In genomic region chr11:1228183-1228821, GRCh38 we compare ENCODE assay signal across 26 cellular contexts. TPM values are rescaled to one million over a fixed set of nuclear protein-coding genes. Genes with fewer than 3 reads are reported as not detected.
DNase-seq lines count a peak whose midpoint lies in the region; ATAC-seq and TF ChIP-seq lines count a peak whose summit lies in the region.
"Had no signal": no experiment of that assay in that cellular context is flagged by ENCODE, and none has a peak within 500 bp of the region (broad histone marks: within the 10 kb centered on the region; RNA-seq: fewer than 3 reads in every experiment).

No MANE protein-coding gene starts in this region.

- H3K27ac Mint-ChIP-seq in CD14-positive monocyte (no peak overlapping the region), H9 (no peak overlapping the region)
- H3K27ac Mint-ChIP-seq: activated CD4-positive, alpha-beta T cell treated with anti-CD3 and anti-CD28 coated beads, Interleukin-2, amount 10 ng/mL, durations not matched to agents 7 days and 5 days; activated naive CD4-positive, alpha-beta T cell treated with anti-CD3 and anti-CD28 coated beads, Interleukin-2, amount 50 U/mL, for 24 hours; CD4-positive, alpha-beta T cell; memory B cell; naive B cell; stimulated activated naive CD8-positive, alpha-beta T cell treated with anti-CD3 and anti-CD28 coated beads, Interleukin-15, amount 100 ng/mL, for 72 hours; T-helper 2 cell treated with Interferon-gamma antibody and Interleukin-4, amounts not matched to agents 5 μg/mL and 100 μg/mL, for 36 hours had no signal

- no peak overlapping the region for H3K4me3 ChIP-seq in osteoblast (ENCODE audit: insufficient read depth, low read length)
- no peak overlapping the region for H3K4me3 ChIP-seq in gastrocnemius medialis
- H3K4me3 ChIP-seq: GM23248, ovary, SK-N-MC, tibial nerve had no signal

- DNase-seq in CD14-positive monocyte (ENCODE audit: low spot score) (peak; percentile 45), H9 (peak; percentile 30), left cardiac atrium (peak; percentile 17), osteoblast (ENCODE audit: insufficient read length, low spot score, missing footprints) (peak; percentile 88), COR-L47 (lab: John Stamatoyannopoulos, UW) (no peak), gastrocnemius medialis (no peak)
- DNase-seq: activated CD4-positive, alpha-beta T cell treated with anti-CD3 and anti-CD28 coated beads, Interleukin-2, amount 10 ng/mL, durations not matched to agents 7 days and 5 days; activated T-cell treated with anti-CD3 and anti-CD28 coated beads, Interleukin-2, amount 50 U/mL, for 48 hours; GM23248; naive B cell; NCI-H1105; NCI-H2029; NCI-H2227 treated with DMSO at 0.1 percent for 48 hours; NCI-H69; stimulated activated naive CD8-positive, alpha-beta T cell treated with anti-CD3 and anti-CD28 coated beads, Interleukin-15, amount 100 ng/mL, for 72 hours had no signal

- no peak overlapping the region for H2BK12ac ChIP-seq in H9 (ENCODE audit: insufficient read length, low read depth, low read length)

- no peaks in the 10 kb centered on the region for H3K23me2 ChIP-seq in H9 (ENCODE audit: insufficient read length, low read depth, low read length, poor library complexity, severe bottlenecking)

- peaks cover 0 to 9% (median 5%) of the 10 kb centered on the region in 3 donors for H3K27me3 Mint-ChIP-seq in CD14-positive monocyte (ENCODE audit: low read depth in 3 of 3)
- H3K27me3 Mint-ChIP-seq in H9 (ENCODE audit: low read depth), result no peaks in the 10 kb centered on the region; the same call in 1 of the 2 replicates
- H3K27me3 Mint-ChIP-seq: activated CD4-positive, alpha-beta T cell treated with anti-CD3 and anti-CD28 coated beads, Interleukin-2, amount 10 ng/mL, durations not matched to agents 7 days and 5 days; CD4-positive, alpha-beta T cell; naive B cell had no signal

- H2AK5ac ChIP-seq in H9 (ENCODE audit: insufficient read length, low read length), result no peak overlapping the region

- intact Hi-C loops in CD14-positive monocyte (cut with micrococcal nuclease) (no loop called here), left cardiac atrium (cut with DNase I) (no loop called here), gastrocnemius medialis (cut with DNase I; ENCODE audit: low total_unique reads) (no loop called here)

- H2AFZ ChIP-seq in H9 (ENCODE audit: low read length) (no peak overlapping the region), osteoblast (ENCODE audit: low read length) (no peak overlapping the region)
- H2AFZ ChIP-seq: GM23248 had no signal

- no peak overlapping the region for H2BK5ac ChIP-seq in H9 (ENCODE audit: insufficient read length, low read length)

- H4K8ac ChIP-seq in H9 (replicated peaks; ENCODE audit: insufficient read length, low read depth, low read length), result no peak overlapping the region

- TF ChIP-seq POLR2A in gastrocnemius medialis (IDR thresholded peaks at IDR 0.05), result no peak

- no peaks in the 10 kb centered on the region for H3K79me1 ChIP-seq in H9 (ENCODE audit: insufficient read depth, low read depth, low read length, poor library complexity, severe bottlenecking)

- no peaks in the 10 kb centered on the region for H3K27me3 ChIP-seq in H9 (ENCODE audit: insufficient read depth, low read length)
- no peaks in the 10 kb centered on the region for H3K27me3 ChIP-seq in osteoblast (ENCODE audit: insufficient read depth, low read length)
- peaks cover 9 to 34% (median 30%) of the 10 kb centered on the region in 3 donors for H3K27me3 ChIP-seq in gastrocnemius medialis

- H3K56ac ChIP-seq in H9 (ENCODE audit: insufficient read length, low read depth, low read length), result no peak overlapping the region

- H3K27ac ChIP-seq in H9 (ENCODE audit: insufficient read length, low read depth, low read length), result no peak overlapping the region
- no peak overlapping the region for H3K27ac ChIP-seq in osteoblast (ENCODE audit: low read depth, low read length)
- no peak overlapping the region for H3K27ac ChIP-seq in gastrocnemius medialis
- H3K27ac ChIP-seq: GM23248, ovary, SK-N-MC, tibial nerve had no signal

- no peak overlapping the region for H2BK20ac ChIP-seq in H9 (ENCODE audit: low read depth, low read length, poor library complexity, severe bottlenecking)

- H3K9me3 ChIP-seq in H9 (ENCODE audit: control insufficient read depth, low read depth, low read length) (no peaks in the 10 kb centered on the region), osteoblast (ENCODE audit: low read depth, low read length) (no peaks in the 10 kb centered on the region), gastrocnemius medialis (no peaks in the 10 kb centered on the region)
- H3K9me3 ChIP-seq: ovary, tibial nerve had no signal

- H3K4me3 Mint-ChIP-seq in CD14-positive monocyte, result no peak overlapping the region
- no peak overlapping the region for H3K4me3 Mint-ChIP-seq in H9
- H3K4me3 Mint-ChIP-seq: activated CD4-positive, alpha-beta T cell treated with anti-CD3 and anti-CD28 coated beads, Interleukin-2, amount 10 ng/mL, durations not matched to agents 7 days and 5 days; activated naive CD4-positive, alpha-beta T cell treated with anti-CD3 and anti-CD28 coated beads, Interleukin-2, amount 50 U/mL, for 24 hours; CD4-positive, alpha-beta T cell; memory B cell; naive B cell; stimulated activated naive CD8-positive, alpha-beta T cell treated with anti-CD3 and anti-CD28 coated beads, Interleukin-15, amount 100 ng/mL, for 72 hours; T-helper 2 cell treated with Interferon-gamma antibody and Interleukin-4, amounts not matched to agents 5 μg/mL and 100 μg/mL, for 36 hours had no signal

- in situ Hi-C loops in gastrocnemius medialis (cut with MboI; ENCODE audit: low sequenced_read_pairs in 4 of 4), result no loop called here

- H3K4me2 ChIP-seq in H9 (ENCODE audit: insufficient read depth, insufficient read length, low read length) (no peak overlapping the region), osteoblast (ENCODE audit: insufficient read depth, low read length) (no peak overlapping the region)

- H3K4me1 Mint-ChIP-seq in CD14-positive monocyte (no peaks in the 10 kb centered on the region), H9 (peaks cover 3 to 8% of the 10 kb centered on the region in 2 experiments; a peak in 2 of 4 replicates)
- H3K4me1 Mint-ChIP-seq: activated CD4-positive, alpha-beta T cell treated with anti-CD3 and anti-CD28 coated beads, Interleukin-2, amount 10 ng/mL, durations not matched to agents 7 days and 5 days; activated naive CD4-positive, alpha-beta T cell treated with anti-CD3 and anti-CD28 coated beads, Interleukin-2, amount 50 U/mL, for 24 hours; memory B cell; naive B cell; stimulated activated naive CD8-positive, alpha-beta T cell treated with anti-CD3 and anti-CD28 coated beads, Interleukin-15, amount 100 ng/mL, for 72 hours had no signal

- no peak overlapping the region; the same call in 1 of the 2 replicates for H3K14ac ChIP-seq in H9 (ENCODE audit: insufficient read depth, low read length)

- H3K4ac ChIP-seq in H9 (ENCODE audit: low read depth, low read length), result no peak overlapping the region

- H3K4me1 ChIP-seq in H9 (ENCODE audit: insufficient read depth, low read length) (no peaks in the 10 kb centered on the region; the same call in 1 of the 2 replicates), osteoblast (ENCODE audit: insufficient read depth, low read length) (no peaks in the 10 kb centered on the region), gastrocnemius medialis (no peaks in the 10 kb centered on the region)

- H3K18ac ChIP-seq in H9 (ENCODE audit: insufficient read length, low read depth, low read length), result no peak overlapping the region

- H4K5ac ChIP-seq in H9 (ENCODE audit: insufficient read length, low read depth, low read length), result no peak overlapping the region

- H3K36me3 ChIP-seq in osteoblast (ENCODE audit: insufficient read depth, low read length) (no peaks in the 10 kb centered on the region), gastrocnemius medialis (no peaks in the 10 kb centered on the region)
- H3K36me3 ChIP-seq: ovary, tibial nerve had no signal

- no peak for ATAC-seq in left cardiac atrium
- no peak for ATAC-seq in GM21447 (IDR thresholded peaks at IDR 0.05; ENCODE audit: unreplicated experiment)
- no peak for ATAC-seq in HG03196 (IDR thresholded peaks at IDR 0.05; ENCODE audit: unreplicated experiment)
- no peak for ATAC-seq in gastrocnemius medialis
- ATAC-seq: stimulated activated naive CD8-positive, alpha-beta T cell treated with anti-CD3 and anti-CD28 coated beads, Interleukin-15, amount 100 ng/mL, for 72 hours had no signal

- no peak overlapping the region for H4K91ac ChIP-seq in H9 (ENCODE audit: insufficient read length, low read depth, low read length)

- no peak overlapping the region for H3K23ac ChIP-seq in H9 (ENCODE audit: insufficient read length, low read depth, low read length)

- no peak overlapping the region for H3T11ph ChIP-seq in H9 (ENCODE audit: low read length)

- H3K9me3 Mint-ChIP-seq in CD14-positive monocyte, result no peaks in the 10 kb centered on the region
- H3K9me3 Mint-ChIP-seq in H9, result no peaks in the 10 kb centered on the region
- H3K9me3 Mint-ChIP-seq: activated CD4-positive, alpha-beta T cell treated with anti-CD3 and anti-CD28 coated beads, Interleukin-2, amount 10 ng/mL, durations not matched to agents 7 days and 5 days; activated naive CD4-positive, alpha-beta T cell treated with anti-CD3 and anti-CD28 coated beads, Interleukin-2, amount 50 U/mL, for 24 hours; CD4-positive, alpha-beta T cell; memory B cell; naive B cell; stimulated activated naive CD8-positive, alpha-beta T cell treated with anti-CD3 and anti-CD28 coated beads, Interleukin-15, amount 100 ng/mL, for 72 hours; T-helper 2 cell treated with Interferon-gamma antibody and Interleukin-4, amounts not matched to agents 5 μg/mL and 100 μg/mL, for 36 hours had no signal

- no peak overlapping the region for H3K9ac ChIP-seq in H9 (ENCODE audit: extremely low read depth, insufficient read length, low read length)
- H3K9ac ChIP-seq: GM23248 had no signal

- no peak overlapping the region for H2BK120ac ChIP-seq in H9 (ENCODE audit: low read depth, low read length, poor library complexity, severe bottlenecking)

- TF ChIP-seq CTCF in CD14-positive monocyte (IDR thresholded peaks at IDR 0.05) (no peak), H9 (conservative IDR thresholded peaks at IDR 0.05) (no peak), osteoblast (IDR thresholded peaks at IDR 0.05; ENCODE audit: extremely low read depth, low read depth, low read length) (no peak), gastrocnemius medialis (IDR thresholded peaks at IDR 0.05 in 4 of 5, conservative IDR thresholded peaks at IDR 0.05 in 1 of 5) (no peak)

- no peaks in the 10 kb centered on the region for H3K36me3 Mint-ChIP-seq in CD14-positive monocyte
- H3K36me3 Mint-ChIP-seq in H9 (ENCODE audit: insufficient read depth in 1 of 3, low read depth in 3 of 3), result no peaks in the 10 kb centered on the region
- H3K36me3 Mint-ChIP-seq: activated naive CD4-positive, alpha-beta T cell treated with anti-CD3 and anti-CD28 coated beads, Interleukin-2, amount 50 U/mL, for 24 hours; memory B cell; naive B cell had no signal

- peaks cover 3% of the 10 kb centered on the region for H4K20me1 ChIP-seq in H9 (ENCODE audit: control insufficient read depth, insufficient read depth, insufficient read length)
- H4K20me1 ChIP-seq in osteoblast (ENCODE audit: insufficient read depth, low read length), result no peaks in the 10 kb centered on the region

- H3K79me2 ChIP-seq in H9 (ENCODE audit: insufficient read depth, low read length), result no peaks in the 10 kb centered on the region
- no peaks in the 10 kb centered on the region for H3K79me2 ChIP-seq in osteoblast (ENCODE audit: insufficient read depth, low read length)

- no CpG with 5 or more reads among the region's 31 CpGs for WGBS in H9 (ENCODE audit: extremely low coverage, insufficient read length, low lambda C conversion rate)

- no peak overlapping the region for H2BK15ac ChIP-seq in H9 (ENCODE audit: low read depth, low read length)

RNA-seq across cellular contexts. Expression of gene MUC5B, which starts 5.4 kb away (rescaled TPM):
- polyA plus RNA-seq in CD14-positive monocyte, result not detected
- total RNA-seq in H9 (2021) (0.02 TPM in 1 of 2 replicates, not detected in the other), left cardiac atrium (not detected), osteoblast (not detected in 2 replicates), gastrocnemius medialis (under 1 TPM in 1 of 4 donors, not detected in 3; 0.17 TPM)
- total RNA-seq: activated CD4-positive, alpha-beta T cell treated with anti-CD3 and anti-CD28 coated beads, Interleukin-2, amount 10 ng/mL, durations not matched to agents 7 days and 5 days; CD4-positive, alpha-beta T cell; fibroblast of lung; GM23248; kidney epithelial cell had no signal
- polyA plus RNA-seq: fibroblast of lung, GM23248 had no signal

Comparison
In these comparisons a context has a peak if more than half of its experiments do, and no peak if none do; other contexts are left out.
1. DNase-seq: peak in CD14-positive monocyte (single experiment), H9 (single experiment), left cardiac atrium (single experiment) and osteoblast (single experiment); none in COR-L47 (single experiment) and gastrocnemius medialis (0 of 2).